Comparison of ENCODE assay signal across 36 cellular contexts in genomic region chrX:68753218-68753617, GRCh38.
"Had no signal": no experiment of that assay in that cellular context is flagged by ENCODE, and none has a peak within 500 bp of the region (broad histone marks: within the 10 kb centered on the region; RNA-seq: fewer than 3 reads in every experiment).

No MANE protein-coding gene starts in this region.

- H3K4me3 ChIP-seq: adrenal gland, body of pancreas, breast epithelium had no signal

- H3K27ac Mint-ChIP-seq: activated B cell treated with CpG ODN at 0.5 μM for 24 hours; activated CD4-positive, alpha-beta memory T cell treated with anti-CD3 and anti-CD28 coated beads for 36 hours; activated CD4-positive, alpha-beta T cell treated with anti-CD3 and anti-CD28 coated beads, Interleukin-2, amount 10 ng/mL, durations not matched to agents 24 days and 14 days; activated CD8-positive, alpha-beta T cell treated with anti-CD3 and anti-CD28 coated beads for 36 hours; activated naive CD4-positive, alpha-beta T cell treated with anti-CD3 and anti-CD28 coated beads for 36 hours; activated naive CD4-positive, alpha-beta T cell treated with anti-CD3 and anti-CD28 coated beads, Interleukin-2, amount 50 U/mL, for 72 hours; activated naive CD8-positive, alpha-beta T cell treated with anti-CD3 and anti-CD28 coated beads for 36 hours; activated T-helper 17 cell treated with anti-CD3 and anti-CD28 coated beads, Interleukin-2, amount 50 U/mL, for 72 hours; T-helper 1 cell treated with Interleukin-12 subunit alpha and Interleukin-12 subunit beta and Interleukin-4 antibody, amounts not matched to agents 30 μg/mL and 1 μg/mL, for 36 hours; T-helper 2 cell treated with Interferon-gamma antibody and Interleukin-4, amounts not matched to agents 5 μg/mL and 100 μg/mL, for 36 hours had no signal

- H3K4me3 Mint-ChIP-seq: activated B cell treated with CpG ODN at 0.5 μM for 24 hours; activated CD4-positive, alpha-beta memory T cell treated with anti-CD3 and anti-CD28 coated beads for 36 hours; activated CD4-positive, alpha-beta T cell treated with anti-CD3 and anti-CD28 coated beads, Interleukin-2, amount 10 ng/mL, durations not matched to agents 24 days and 14 days; activated CD8-positive, alpha-beta T cell treated with anti-CD3 and anti-CD28 coated beads for 36 hours; activated naive CD4-positive, alpha-beta T cell treated with anti-CD3 and anti-CD28 coated beads for 36 hours; activated naive CD8-positive, alpha-beta T cell treated with anti-CD3 and anti-CD28 coated beads for 36 hours; activated T-cell treated with anti-CD3 and anti-CD28 coated beads, Interleukin-2, amount 50 U/mL, for 4 hours; activated T-cell treated with anti-CD3 and anti-CD28 coated beads, Interleukin-2, amount 50 U/mL, for 72 hours; activated T-helper 1 cell treated with anti-CD3 and anti-CD28 coated beads, Interleukin-12 subunit alpha, Interleukin-12 subunit beta, Interleukin-2, Interleukin-4 antibody, amounts not matched to agents 30 ng/mL and 10 ng/mL and 1 ng/mL, durations not matched to agents 14 hours and 24 hours and 36 hours; activated T-helper 17 cell treated with anti-CD3 and anti-CD28 coated beads, Interleukin-2, amount 50 U/mL, for 72 hours; T-helper 1 cell treated with Interleukin-12 subunit alpha and Interleukin-12 subunit beta and Interleukin-4 antibody, amounts not matched to agents 30 μg/mL and 1 μg/mL, for 36 hours; T-helper 2 cell treated with Interferon-gamma antibody and Interleukin-4, amounts not matched to agents 5 μg/mL and 100 μg/mL, for 36 hours had no signal

- H3K27me3 Mint-ChIP-seq: activated CD4-positive, alpha-beta memory T cell treated with anti-CD3 and anti-CD28 coated beads for 36 hours; activated CD4-positive, alpha-beta T cell treated with anti-CD3 and anti-CD28 coated beads, Interleukin-2, amount 10 ng/mL, durations not matched to agents 24 days and 14 days; activated CD8-positive, alpha-beta T cell treated with anti-CD3 and anti-CD28 coated beads for 36 hours; activated naive CD8-positive, alpha-beta T cell treated with anti-CD3 and anti-CD28 coated beads for 36 hours; activated T-helper 17 cell treated with anti-CD3 and anti-CD28 coated beads, Interleukin-2, amount 50 U/mL, for 72 hours had no signal

- ATAC-seq: activated CD8-positive, alpha-beta T cell treated with anti-CD3 and anti-CD28 coated beads for 36 hours; activated naive CD4-positive, alpha-beta T cell treated with anti-CD3 and anti-CD28 coated beads, Interleukin-2, amount 50 U/mL, for 72 hours; activated T-cell treated with anti-CD3 and anti-CD28 coated beads, Interleukin-2, amount 50 U/mL, for 4 hours; activated T-cell treated with anti-CD3 and anti-CD28 coated beads, Interleukin-2, amount 50 U/mL, for 72 hours; activated T-helper 17 cell treated with anti-CD3 and anti-CD28 coated beads, Interleukin-2, amount 50 U/mL, for 72 hours; body of pancreas had no signal

- H3K36me3 ChIP-seq: adrenal gland, brain microvascular endothelial cell, breast epithelium had no signal

- DNase-seq: activated B cell treated with CpG ODN at 0.5 μM for 24 hours; activated CD4-positive, alpha-beta memory T cell treated with anti-CD3 and anti-CD28 coated beads for 36 hours; activated CD4-positive, alpha-beta T cell treated with anti-CD3 and anti-CD28 coated beads for 4 hours; activated CD4-positive, alpha-beta T cell treated with anti-CD3 and anti-CD28 coated beads, Interleukin-2, amount 10 ng/mL, durations not matched to agents 24 days and 14 days; activated CD4-positive, alpha-beta T cell treated with anti-CD3 and anti-CD28 coated beads, Interleukin-2, amount 50 U/mL, for 1 hour; activated CD4-positive, alpha-beta T cell treated with anti-CD3 and anti-CD28 coated beads, Interleukin-2, amount 50 U/mL, for 4 hours; activated CD4-positive, CD25-positive, alpha-beta regulatory T cell treated with anti-CD3 and anti-CD28 coated beads, Interleukin-2, amount 50 U/mL, for 72 hours; activated CD8-positive, alpha-beta memory T cell treated with anti-CD3 and anti-CD28 coated beads, Interleukin-2, amount 50 U/mL, for 4 hours; activated CD8-positive, alpha-beta T cell treated with anti-CD3 and anti-CD28 coated beads for 36 hours; activated effector memory CD4-positive, alpha-beta T cell treated with anti-CD3 and anti-CD28 coated beads, Interleukin-2, amount 50 U/mL, for 16 hours; activated gamma-delta T cell treated with Interleukin-2 at 50 U/mL for 16 hours; activated naive CD4-positive, alpha-beta T cell; activated naive CD4-positive, alpha-beta T cell treated with anti-CD3 and anti-CD28 coated beads for 36 hours; activated naive CD4-positive, alpha-beta T cell treated with anti-CD3 and anti-CD28 coated beads, Interleukin-2, amount 50 U/mL, for 16 hours; activated naive CD8-positive, alpha-beta T cell treated with anti-CD3 and anti-CD28 coated beads for 36 hours; activated T-cell treated with anti-CD3 and anti-CD28 coated beads for 4 hours; activated T-cell treated with anti-CD3 and anti-CD28 coated beads, Interleukin-2, amount 50 U/mL, for 1 hour; activated T-cell treated with anti-CD3 and anti-CD28 coated beads, Interleukin-2, amount 50 U/mL, for 4 hours; activated T-cell treated with anti-CD3 and anti-CD28 coated beads, Interleukin-2, amount 50 U/mL, for 72 hours; adrenal gland; amniotic stem cell; aorta; body of pancreas; brain microvascular endothelial cell; central memory CD4-positive, alpha-beta T cell; SW 1271; T-helper 1 cell; T-helper 2 cell; T-helper 9 cell had no signal

- H3K4me1 ChIP-seq: adrenal gland, breast epithelium had no signal

- H3K9me3 ChIP-seq: adrenal gland, body of pancreas, breast epithelium had no signal

- H3K27me3 ChIP-seq: body of pancreas, brain microvascular endothelial cell had no signal

- H3K27ac ChIP-seq: adrenal gland, body of pancreas, brain microvascular endothelial cell, breast epithelium, VCaP had no signal

- H3K9me3 Mint-ChIP-seq: activated B cell treated with CpG ODN at 0.5 μM for 24 hours; activated CD4-positive, alpha-beta T cell treated with anti-CD3 and anti-CD28 coated beads, Interleukin-2, amount 10 ng/mL, durations not matched to agents 24 days and 14 days; activated CD8-positive, alpha-beta T cell treated with anti-CD3 and anti-CD28 coated beads for 36 hours; activated naive CD4-positive, alpha-beta T cell treated with anti-CD3 and anti-CD28 coated beads for 36 hours; activated naive CD8-positive, alpha-beta T cell treated with anti-CD3 and anti-CD28 coated beads for 36 hours; activated T-cell treated with anti-CD3 and anti-CD28 coated beads, Interleukin-2, amount 50 U/mL, for 4 hours; T-helper 1 cell treated with Interleukin-12 subunit alpha and Interleukin-12 subunit beta and Interleukin-4 antibody, amounts not matched to agents 30 μg/mL and 1 μg/mL, for 36 hours; T-helper 2 cell treated with Interferon-gamma antibody and Interleukin-4, amounts not matched to agents 5 μg/mL and 100 μg/mL, for 36 hours had no signal

- H3K36me3 Mint-ChIP-seq: activated naive CD4-positive, alpha-beta T cell treated with anti-CD3 and anti-CD28 coated beads, Interleukin-2, amount 50 U/mL, for 72 hours; activated naive CD8-positive, alpha-beta T cell treated with anti-CD3 and anti-CD28 coated beads for 36 hours had no signal

- H3K4me1 Mint-ChIP-seq: activated B cell treated with CpG ODN at 0.5 μM for 24 hours; activated naive CD8-positive, alpha-beta T cell treated with anti-CD3 and anti-CD28 coated beads for 36 hours had no signal
